ENCODE assay signal across 18 cellular contexts in genomic region chr3:188282871-188283270, GRCh38.
DNase-seq lines count a peak whose midpoint lies in the region; ATAC-seq and TF ChIP-seq lines count a peak whose summit lies in the region.
"Had no signal": no experiment of that assay in that cellular context is flagged by ENCODE, and none has a peak within 500 bp of the region (broad histone marks: within the 10 kb centered on the region; RNA-seq: fewer than 3 reads in every experiment).

No MANE protein-coding gene starts in this region.

- no peak overlapping the region for H3K4me3 Mint-ChIP-seq in progenitor cell of endocrine pancreas (ENCODE audit: low read depth)

- H3K27me3 ChIP-seq in left ventricle myocardium inferior (ENCODE audit: low read depth) (no peaks in the 10 kb centered on the region), esophagus squamous epithelium (no peaks in the 10 kb centered on the region), uterus (no peaks in the 10 kb centered on the region)

- ATAC-seq in Right ventricle myocardium superior (ENCODE audit: poor library complexity) (no peak), mucosa of descending colon (no peak), GM18861 (IDR thresholded peaks at IDR 0.05; ENCODE audit: unreplicated experiment) (no peak)

- TF ChIP-seq POLR2A in esophagus squamous epithelium (IDR thresholded peaks at IDR 0.05): no peak
- no peak for TF ChIP-seq POLR2A in uterus (IDR thresholded peaks at IDR 0.05)

- no peak for DNase-seq in left ventricle myocardium inferior
- no peak for DNase-seq in Right ventricle myocardium superior
- DNase-seq in esophagus squamous epithelium (lab: John Stamatoyannopoulos, UW): no peak
- no peak for DNase-seq in progenitor cell of endocrine pancreas (ENCODE audit: low spot score, unreplicated experiment)
- DNase-seq in uterus: no peak
- DNase-seq in mucosa of descending colon: no peak
- no peak for DNase-seq in activated T-cell treated with anti-CD3 and anti-CD28 coated beads, Interleukin-2, amount 50 U/mL, for 48 hours
- DNase-seq: activated CD4-positive, alpha-beta T cell treated with anti-CD3 and anti-CD28 coated beads, Interleukin-2, amount 50 U/mL, for 4 hours; Calu3; effector memory CD4-positive, alpha-beta T cell; GDM1; KG1; NCI-H1436; NCI-H226; nucleus accumbens; SIG-M5; T-helper 9 cell had no signal

- TF ChIP-seq CTCF in left ventricle myocardium inferior (IDR thresholded peaks at IDR 0.05; ENCODE audit: borderline replicate concordance) (no peak), esophagus squamous epithelium (IDR thresholded peaks at IDR 0.05) (no peak), progenitor cell of endocrine pancreas (IDR thresholded peaks at IDR 0.05; ENCODE audit: unreplicated experiment) (no peak), uterus (IDR thresholded peaks at IDR 0.05) (no peak), mucosa of descending colon (IDR thresholded peaks at IDR 0.05) (no peak)

- H3K27ac Mint-ChIP-seq in progenitor cell of endocrine pancreas: peak overlapping the region; percentile 38

- no peaks in the 10 kb centered on the region for H3K27me3 Mint-ChIP-seq in progenitor cell of endocrine pancreas

- peaks cover 85% of the 10 kb centered on the region for H3K4me1 ChIP-seq in left ventricle myocardium inferior
- peaks cover 0 to 82% (median 32%) of the 10 kb centered on the region in 3 donors for H3K4me1 ChIP-seq in esophagus squamous epithelium
- H3K4me1 ChIP-seq in uterus: peaks cover 16 to 22% of the 10 kb centered on the region in 2 donors
- no peaks in the 10 kb centered on the region for H3K4me1 ChIP-seq in mucosa of descending colon (ENCODE audit: low read depth)

- H3K9me3 Mint-ChIP-seq in progenitor cell of endocrine pancreas (ENCODE audit: low read depth): no peaks in the 10 kb centered on the region

- intact Hi-C loops in left ventricle myocardium inferior (cut with micrococcal nuclease) (no loop called here), Right ventricle myocardium superior (cut with DNase I) (no loop called here), esophagus squamous epithelium (cut with DNase I) (no loop called here), uterus (cut with DNase I; ENCODE audit: low total_unique reads) (no loop called here), mucosa of descending colon (cut with DNase I, micrococcal nuclease) (no loop called here)

- peaks cover 25% of the 10 kb centered on the region for H3K4me1 Mint-ChIP-seq in progenitor cell of endocrine pancreas (ENCODE audit: low read depth)

- H3K36me3 Mint-ChIP-seq in progenitor cell of endocrine pancreas (ENCODE audit: insufficient read depth): no peaks in the 10 kb centered on the region

- H3K27ac ChIP-seq in left ventricle myocardium inferior (replicated peaks) (peak overlapping the region; percentile 76), esophagus squamous epithelium (peak overlapping the region in 3 of 4 donors; percentile 17 to 53 (median 30)), uterus (peak overlapping the region; percentile 71 to 87)

- H3K4me3 ChIP-seq in left ventricle myocardium inferior: no peak overlapping the region
- no peak overlapping the region for H3K4me3 ChIP-seq in esophagus squamous epithelium
- no peak overlapping the region for H3K4me3 ChIP-seq in uterus
- no peak overlapping the region for H3K4me3 ChIP-seq in mucosa of descending colon

- H3K36me3 ChIP-seq in left ventricle myocardium inferior (no peaks in the 10 kb centered on the region), esophagus squamous epithelium (peaks cover 0 to 5% (median 0%) of the 10 kb centered on the region in 3 donors), uterus (no peaks in the 10 kb centered on the region), mucosa of descending colon (ENCODE audit: low read depth) (no peaks in the 10 kb centered on the region)

- no peaks in the 10 kb centered on the region for H3K9me3 ChIP-seq in left ventricle myocardium inferior (replicated peaks)
- no peaks in the 10 kb centered on the region for H3K9me3 ChIP-seq in esophagus squamous epithelium
- no peaks in the 10 kb centered on the region for H3K9me3 ChIP-seq in uterus
- no peaks in the 10 kb centered on the region for H3K9me3 ChIP-seq in mucosa of descending colon
